Comparison of ENCODE assay signal across 2 cellular contexts in the genomic region with DNA sequence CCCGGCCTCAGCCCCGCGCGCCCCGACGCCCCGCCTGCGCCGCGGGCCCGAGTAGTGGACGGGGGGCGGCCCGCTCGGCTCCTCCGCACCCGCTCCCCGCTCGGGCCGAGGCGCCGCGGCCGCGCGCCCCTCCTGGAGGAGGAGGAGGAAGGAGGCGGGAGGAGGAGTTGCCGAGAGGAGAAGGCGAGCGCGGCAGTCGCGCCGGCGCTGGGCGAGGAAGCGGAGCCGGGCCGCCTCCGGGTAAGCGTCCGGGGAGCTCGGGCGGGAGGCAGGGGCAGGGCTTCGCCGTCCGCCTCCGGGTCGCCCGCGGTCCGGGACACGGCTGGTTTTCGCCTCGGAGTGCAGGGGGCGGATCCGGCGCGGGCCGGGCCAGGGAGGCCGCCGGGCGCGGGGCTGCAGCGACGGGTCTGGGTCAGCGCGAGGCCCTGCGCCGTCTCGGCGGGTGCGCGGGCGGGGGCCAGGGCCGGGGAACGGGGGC.
TF ChIP-seq lines count a peak whose summit lies in the region.

A gene with protein sequence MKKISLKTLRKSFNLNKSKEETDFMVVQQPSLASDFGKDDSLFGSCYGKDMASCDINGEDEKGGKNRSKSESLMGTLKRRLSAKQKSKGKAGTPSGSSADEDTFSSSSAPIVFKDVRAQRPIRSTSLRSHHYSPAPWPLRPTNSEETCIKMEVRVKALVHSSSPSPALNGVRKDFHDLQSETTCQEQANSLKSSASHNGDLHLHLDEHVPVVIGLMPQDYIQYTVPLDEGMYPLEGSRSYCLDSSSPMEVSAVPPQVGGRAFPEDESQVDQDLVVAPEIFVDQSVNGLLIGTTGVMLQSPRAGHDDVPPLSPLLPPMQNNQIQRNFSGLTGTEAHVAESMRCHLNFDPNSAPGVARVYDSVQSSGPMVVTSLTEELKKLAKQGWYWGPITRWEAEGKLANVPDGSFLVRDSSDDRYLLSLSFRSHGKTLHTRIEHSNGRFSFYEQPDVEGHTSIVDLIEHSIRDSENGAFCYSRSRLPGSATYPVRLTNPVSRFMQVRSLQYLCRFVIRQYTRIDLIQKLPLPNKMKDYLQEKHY (plus strand): TSS at position 195 of the 478 bp plus-strand sequence. CDS start 35,624 bp downstream, outside the sequence.

TF ChIP-seq in IMR-90, 13 proteins besides CTCF, POLR2A, EP300 and RAD21:
- TF ChIP-seq RCOR1 (IDR thresholded peaks at IDR 0.05; ENCODE audit: insufficient replicate concordance, low read length) (no peak), NFE2L2 (IDR thresholded peaks at IDR 0.05; ENCODE audit: low read depth, low read length) (no peak), MAZ (IDR thresholded peaks at IDR 0.05; ENCODE audit: borderline replicate concordance, low read depth, low read length) (peak; percentile 15; the same call in 1 of the 2 replicates), MXI1 (IDR thresholded peaks at IDR 0.05; ENCODE audit: borderline replicate concordance, low read depth, low read length) (no peak), FOS (IDR thresholded peaks at IDR 0.05; ENCODE audit: low read depth, low read length) (no peak), CHD1 (IDR thresholded peaks at IDR 0.05; ENCODE audit: low read depth, low read length) (no peak)

TF ChIP-seq in HepG2, 621 proteins besides CTCF, POLR2A, EP300 and RAD21 (continues in another document):
- TF ChIP-seq, protein P1, sequence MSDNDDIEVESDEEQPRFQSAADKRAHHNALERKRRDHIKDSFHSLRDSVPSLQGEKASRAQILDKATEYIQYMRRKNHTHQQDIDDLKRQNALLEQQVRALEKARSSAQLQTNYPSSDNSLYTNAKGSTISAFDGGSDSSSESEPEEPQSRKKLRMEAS (IDR thresholded peaks at IDR 0.05), result peak; percentile 16; the same call in 1 of the 2 replicates
- no peak for TF ChIP-seq TARDBP (CRISPR knock-in tag; IDR thresholded peaks at IDR 0.05)
- TF ChIP-seq, protein P2, sequence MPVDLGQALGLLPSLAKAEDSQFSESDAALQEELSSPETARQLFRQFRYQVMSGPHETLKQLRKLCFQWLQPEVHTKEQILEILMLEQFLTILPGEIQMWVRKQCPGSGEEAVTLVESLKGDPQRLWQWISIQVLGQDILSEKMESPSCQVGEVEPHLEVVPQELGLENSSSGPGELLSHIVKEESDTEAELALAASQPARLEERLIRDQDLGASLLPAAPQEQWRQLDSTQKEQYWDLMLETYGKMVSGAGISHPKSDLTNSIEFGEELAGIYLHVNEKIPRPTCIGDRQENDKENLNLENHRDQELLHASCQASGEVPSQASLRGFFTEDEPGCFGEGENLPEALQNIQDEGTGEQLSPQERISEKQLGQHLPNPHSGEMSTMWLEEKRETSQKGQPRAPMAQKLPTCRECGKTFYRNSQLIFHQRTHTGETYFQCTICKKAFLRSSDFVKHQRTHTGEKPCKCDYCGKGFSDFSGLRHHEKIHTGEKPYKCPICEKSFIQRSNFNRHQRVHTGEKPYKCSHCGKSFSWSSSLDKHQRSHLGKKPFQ (CRISPR knock-in tag; IDR thresholded peaks at IDR 0.05; ENCODE audit: insufficient replicate concordance), result no peak
- peak; percentile 35; the same call in 1 of the 2 replicates for TF ChIP-seq SALL1 (CRISPR knock-in tag; IDR thresholded peaks at IDR 0.05)
- 0 out of 2 replicates have a peak, but pooled peaks have one; percentile 16 for TF ChIP-seq TMF1 (CRISPR knock-in tag; IDR thresholded peaks at IDR 0.05; ENCODE audit: low read depth)
- TF ChIP-seq RXRA (CRISPR knock-in tag; IDR thresholded peaks at IDR 0.05), result no peak
- TF ChIP-seq, protein P3, sequence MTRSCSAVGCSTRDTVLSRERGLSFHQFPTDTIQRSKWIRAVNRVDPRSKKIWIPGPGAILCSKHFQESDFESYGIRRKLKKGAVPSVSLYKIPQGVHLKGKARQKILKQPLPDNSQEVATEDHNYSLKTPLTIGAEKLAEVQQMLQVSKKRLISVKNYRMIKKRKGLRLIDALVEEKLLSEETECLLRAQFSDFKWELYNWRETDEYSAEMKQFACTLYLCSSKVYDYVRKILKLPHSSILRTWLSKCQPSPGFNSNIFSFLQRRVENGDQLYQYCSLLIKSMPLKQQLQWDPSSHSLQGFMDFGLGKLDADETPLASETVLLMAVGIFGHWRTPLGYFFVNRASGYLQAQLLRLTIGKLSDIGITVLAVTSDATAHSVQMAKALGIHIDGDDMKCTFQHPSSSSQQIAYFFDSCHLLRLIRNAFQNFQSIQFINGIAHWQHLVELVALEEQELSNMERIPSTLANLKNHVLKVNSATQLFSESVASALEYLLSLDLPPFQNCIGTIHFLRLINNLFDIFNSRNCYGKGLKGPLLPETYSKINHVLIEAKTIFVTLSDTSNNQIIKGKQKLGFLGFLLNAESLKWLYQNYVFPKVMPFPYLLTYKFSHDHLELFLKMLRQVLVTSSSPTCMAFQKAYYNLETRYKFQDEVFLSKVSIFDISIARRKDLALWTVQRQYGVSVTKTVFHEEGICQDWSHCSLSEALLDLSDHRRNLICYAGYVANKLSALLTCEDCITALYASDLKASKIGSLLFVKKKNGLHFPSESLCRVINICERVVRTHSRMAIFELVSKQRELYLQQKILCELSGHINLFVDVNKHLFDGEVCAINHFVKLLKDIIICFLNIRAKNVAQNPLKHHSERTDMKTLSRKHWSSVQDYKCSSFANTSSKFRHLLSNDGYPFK (CRISPR knock-in tag; IDR thresholded peaks at IDR 0.05; ENCODE audit: borderline replicate concordance), result no peak
- TF ChIP-seq, protein P4, sequence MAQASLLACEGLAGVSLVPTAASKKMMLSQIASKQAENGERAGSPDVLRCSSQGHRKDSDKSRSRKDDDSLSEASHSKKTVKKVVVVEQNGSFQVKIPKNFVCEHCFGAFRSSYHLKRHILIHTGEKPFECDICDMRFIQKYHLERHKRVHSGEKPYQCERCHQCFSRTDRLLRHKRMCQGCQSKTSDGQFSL (CRISPR knock-in tag; IDR thresholded peaks at IDR 0.05), result no peak
- TF ChIP-seq POLR2G (IDR thresholded peaks at IDR 0.05; ENCODE audit: low read depth, low read length), result peak; percentile 53; the same call in 1 of the 2 replicates
- TF ChIP-seq AGO2 (optimal IDR thresholded peaks at IDR 0.05; ENCODE audit: low read depth, low read length), result peak; percentile 48
- TF ChIP-seq XBP1 (CRISPR knock-in tag; IDR thresholded peaks at IDR 0.05), result no peak
- TF ChIP-seq MYNN (CRISPR knock-in tag; IDR thresholded peaks at IDR 0.05; ENCODE audit: low read depth), result no peak
- 0 out of 4 replicates have a peak, but pooled peaks of 1 of the 2 experiments have one; percentile 9 for TF ChIP-seq KLF16 (CRISPR knock-in tag; IDR thresholded peaks at IDR 0.05)
- no peak for TF ChIP-seq ZNF446 (CRISPR knock-in tag; IDR thresholded peaks at IDR 0.05)
- no peak for TF ChIP-seq ZNF572 (CRISPR knock-in tag; IDR thresholded peaks at IDR 0.05)
- TF ChIP-seq BRD4 (CRISPR knock-in tag; IDR thresholded peaks at IDR 0.05), result peak; percentile 62; the same call in 1 of the 2 replicates
- no peak for TF ChIP-seq FOSL2 (CRISPR knock-in tag; IDR thresholded peaks at IDR 0.05)
- TF ChIP-seq, protein P5, sequence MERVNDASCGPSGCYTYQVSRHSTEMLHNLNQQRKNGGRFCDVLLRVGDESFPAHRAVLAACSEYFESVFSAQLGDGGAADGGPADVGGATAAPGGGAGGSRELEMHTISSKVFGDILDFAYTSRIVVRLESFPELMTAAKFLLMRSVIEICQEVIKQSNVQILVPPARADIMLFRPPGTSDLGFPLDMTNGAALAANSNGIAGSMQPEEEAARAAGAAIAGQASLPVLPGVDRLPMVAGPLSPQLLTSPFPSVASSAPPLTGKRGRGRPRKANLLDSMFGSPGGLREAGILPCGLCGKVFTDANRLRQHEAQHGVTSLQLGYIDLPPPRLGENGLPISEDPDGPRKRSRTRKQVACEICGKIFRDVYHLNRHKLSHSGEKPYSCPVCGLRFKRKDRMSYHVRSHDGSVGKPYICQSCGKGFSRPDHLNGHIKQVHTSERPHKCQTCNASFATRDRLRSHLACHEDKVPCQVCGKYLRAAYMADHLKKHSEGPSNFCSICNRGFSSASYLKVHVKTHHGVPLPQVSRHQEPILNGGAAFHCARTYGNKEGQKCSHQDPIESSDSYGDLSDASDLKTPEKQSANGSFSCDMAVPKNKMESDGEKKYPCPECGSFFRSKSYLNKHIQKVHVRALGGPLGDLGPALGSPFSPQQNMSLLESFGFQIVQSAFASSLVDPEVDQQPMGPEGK (CRISPR knock-in tag; IDR thresholded peaks at IDR 0.05), result no peak
- TF ChIP-seq ZNF160 (CRISPR knock-in tag; IDR thresholded peaks at IDR 0.05), result peak; percentile 0; the same call in 1 of the 2 replicates
- TF ChIP-seq HES4 (CRISPR knock-in tag; IDR thresholded peaks at IDR 0.05; ENCODE audit: borderline replicate concordance), result peak; percentile 82
- no peak for TF ChIP-seq ZNF205 (CRISPR knock-in tag; IDR thresholded peaks at IDR 0.05)
- no peak for TF ChIP-seq ZNF44 (CRISPR knock-in tag; IDR thresholded peaks at IDR 0.05)
- TF ChIP-seq POLR2AphosphoS5 (IDR thresholded peaks at IDR 0.05; ENCODE audit: low read depth, low read length), result peak; percentile 38; the same call in 1 of the 2 replicates
- TF ChIP-seq CBX1 (IDR thresholded peaks at IDR 0.05; ENCODE audit: low read depth), result no peak
- TF ChIP-seq FOXC1 (CRISPR knock-in tag; IDR thresholded peaks at IDR 0.05; ENCODE audit: borderline replicate concordance), result 0 out of 2 replicates have a peak, but pooled peaks have one; percentile 29
- TF ChIP-seq NFE2L1 (CRISPR knock-in tag; IDR thresholded peaks at IDR 0.05; ENCODE audit: borderline replicate concordance), result no peak
- TF ChIP-seq, protein P6, sequence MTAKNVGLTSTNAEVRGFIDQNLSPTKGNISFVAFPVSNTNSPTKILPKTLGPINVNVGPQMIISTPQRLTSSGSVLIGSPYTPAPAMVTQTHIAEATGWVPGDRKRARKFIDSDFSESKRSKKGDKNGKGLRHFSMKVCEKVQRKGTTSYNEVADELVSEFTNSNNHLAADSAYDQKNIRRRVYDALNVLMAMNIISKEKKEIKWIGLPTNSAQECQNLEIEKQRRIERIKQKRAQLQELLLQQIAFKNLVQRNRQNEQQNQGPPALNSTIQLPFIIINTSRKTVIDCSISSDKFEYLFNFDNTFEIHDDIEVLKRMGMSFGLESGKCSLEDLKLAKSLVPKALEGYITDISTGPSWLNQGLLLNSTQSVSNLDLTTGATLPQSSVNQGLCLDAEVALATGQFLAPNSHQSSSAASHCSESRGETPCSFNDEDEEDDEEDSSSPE (CRISPR knock-in tag; IDR thresholded peaks at IDR 0.05), result peak; percentile 35; the same call in 1 of the 2 replicates
- TF ChIP-seq, protein P7, sequence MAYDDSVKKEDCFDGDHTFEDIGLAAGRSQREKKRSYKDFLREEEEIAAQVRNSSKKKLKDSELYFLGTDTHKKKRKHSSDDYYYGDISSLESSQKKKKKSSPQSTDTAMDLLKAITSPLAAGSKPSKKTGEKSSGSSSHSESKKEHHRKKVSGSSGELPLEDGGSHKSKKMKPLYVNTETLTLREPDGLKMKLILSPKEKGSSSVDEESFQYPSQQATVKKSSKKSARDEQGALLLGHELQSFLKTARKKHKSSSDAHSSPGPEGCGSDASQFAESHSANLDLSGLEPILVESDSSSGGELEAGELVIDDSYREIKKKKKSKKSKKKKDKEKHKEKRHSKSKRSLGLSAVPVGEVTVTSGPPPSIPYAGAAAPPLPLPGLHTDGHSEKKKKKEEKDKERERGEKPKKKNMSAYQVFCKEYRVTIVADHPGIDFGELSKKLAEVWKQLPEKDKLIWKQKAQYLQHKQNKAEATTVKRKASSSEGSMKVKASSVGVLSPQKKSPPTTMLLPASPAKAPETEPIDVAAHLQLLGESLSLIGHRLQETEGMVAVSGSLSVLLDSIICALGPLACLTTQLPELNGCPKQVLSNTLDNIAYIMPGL (CRISPR knock-in tag; IDR thresholded peaks at IDR 0.05; ENCODE audit: borderline replicate concordance in 1 of 2, low read depth in 1 of 2), result peak; percentile 0 to 61; a peak in 2 of 4 replicates
- peak; percentile 49 for TF ChIP-seq TAF1 (CRISPR knock-in tag; IDR thresholded peaks at IDR 0.05)
- peak; percentile 92 for TF ChIP-seq RBFOX2 (IDR thresholded peaks at IDR 0.05; ENCODE audit: low read depth, low read length)
- no peak for TF ChIP-seq SMAD9 (CRISPR knock-in tag; IDR thresholded peaks at IDR 0.05)
- TF ChIP-seq SIX4 (CRISPR knock-in tag; IDR thresholded peaks at IDR 0.05), result no peak
- TF ChIP-seq ARNT2 (CRISPR knock-in tag; IDR thresholded peaks at IDR 0.05; ENCODE audit: low read depth), result peak; percentile 24; the same call in 1 of the 2 replicates
- TF ChIP-seq NFE2 (CRISPR knock-in tag; IDR thresholded peaks at IDR 0.05), result no peak
- 0 out of 2 replicates have a peak, but pooled peaks have one; percentile 22 for TF ChIP-seq THAP11 (CRISPR knock-in tag; IDR thresholded peaks at IDR 0.05)
- TF ChIP-seq PHF8 (CRISPR knock-in tag; IDR thresholded peaks at IDR 0.05), result peak; percentile 59
- TF ChIP-seq FOXM1 (CRISPR knock-in tag; IDR thresholded peaks at IDR 0.05), result no peak
- TF ChIP-seq YEATS4 (CRISPR knock-in tag; IDR thresholded peaks at IDR 0.05; ENCODE audit: borderline replicate concordance), result peak; percentile 10; the same call in 1 of the 2 replicates
- TF ChIP-seq SIN3B (IDR thresholded peaks at IDR 0.05; ENCODE audit: low read length), result no peak
- TF ChIP-seq, protein P8, sequence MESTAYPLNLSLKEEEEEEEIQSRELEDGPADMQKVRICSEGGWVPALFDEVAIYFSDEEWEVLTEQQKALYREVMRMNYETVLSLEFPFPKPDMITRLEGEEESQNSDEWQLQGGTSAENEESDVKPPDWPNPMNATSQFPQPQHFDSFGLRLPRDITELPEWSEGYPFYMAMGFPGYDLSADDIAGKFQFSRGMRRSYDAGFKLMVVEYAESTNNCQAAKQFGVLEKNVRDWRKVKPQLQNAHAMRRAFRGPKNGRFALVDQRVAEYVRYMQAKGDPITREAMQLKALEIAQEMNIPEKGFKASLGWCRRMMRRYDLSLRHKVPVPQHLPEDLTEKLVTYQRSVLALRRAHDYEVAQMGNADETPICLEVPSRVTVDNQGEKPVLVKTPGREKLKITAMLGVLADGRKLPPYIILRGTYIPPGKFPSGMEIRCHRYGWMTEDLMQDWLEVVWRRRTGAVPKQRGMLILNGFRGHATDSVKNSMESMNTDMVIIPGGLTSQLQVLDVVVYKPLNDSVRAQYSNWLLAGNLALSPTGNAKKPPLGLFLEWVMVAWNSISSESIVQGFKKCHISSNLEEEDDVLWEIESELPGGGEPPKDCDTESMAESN (CRISPR knock-in tag; conservative IDR thresholded peaks at IDR 0.05), result 0 out of 2 replicates have a peak, but pooled peaks have one; percentile 56
- TF ChIP-seq KAT7 (CRISPR knock-in tag; IDR thresholded peaks at IDR 0.05; ENCODE audit: borderline replicate concordance), result peak; percentile 41; the same call in 1 of the 2 replicates
- TF ChIP-seq ZNF543 (CRISPR knock-in tag; IDR thresholded peaks at IDR 0.05), result no peak
- TF ChIP-seq ZNF841 (CRISPR knock-in tag; IDR thresholded peaks at IDR 0.05; ENCODE audit: borderline replicate concordance), result peak; percentile 25; the same call in 1 of the 2 replicates
- TF ChIP-seq ZFY (CRISPR knock-in tag; IDR thresholded peaks at IDR 0.05), result peak; percentile 48
- no peak for TF ChIP-seq ZNF607 (CRISPR knock-in tag; IDR thresholded peaks at IDR 0.05; ENCODE audit: borderline replicate concordance)
- TF ChIP-seq, protein P9, sequence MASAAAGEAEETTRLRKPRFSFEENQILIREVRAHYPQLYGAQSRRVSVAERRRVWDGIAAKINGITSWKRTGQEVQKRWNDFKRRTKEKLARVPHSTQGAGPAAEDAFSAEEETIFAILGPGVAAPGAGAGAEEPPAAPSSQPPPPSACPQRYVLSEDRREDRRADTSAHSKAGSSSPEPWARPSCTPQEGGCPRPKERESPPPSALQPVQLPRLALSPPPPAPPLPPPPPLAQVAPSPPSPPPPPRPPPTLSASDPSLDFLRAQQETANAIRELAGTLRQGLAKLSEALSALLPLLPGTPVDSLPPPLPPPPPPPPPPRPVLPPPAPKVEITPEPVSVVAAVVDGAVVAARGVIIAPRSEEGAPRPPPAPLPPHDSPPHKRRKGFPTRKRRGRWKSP (CRISPR knock-in tag; IDR thresholded peaks at IDR 0.05), result 0 out of 2 replicates have a peak, but pooled peaks have one; percentile 24
- TF ChIP-seq, protein P10, sequence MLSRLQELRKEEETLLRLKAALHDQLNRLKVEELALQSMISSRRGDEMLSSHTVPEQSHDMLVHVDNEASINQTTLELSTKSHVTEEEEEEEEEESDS (CRISPR knock-in tag; IDR thresholded peaks at IDR 0.05; ENCODE audit: borderline replicate concordance), result no peak
